Comparison of ENCODE assay signal across 1 cellular context in genomic region chr3:142117052-142117451, GRCh38.
TF ChIP-seq lines count a peak whose summit lies in the region.

No MANE protein-coding gene starts in this region.

TF ChIP-seq in IMR-90, 13 proteins besides CTCF, POLR2A, EP300 and RAD21 (continued from another document):
- TF ChIP-seq, protein P1, sequence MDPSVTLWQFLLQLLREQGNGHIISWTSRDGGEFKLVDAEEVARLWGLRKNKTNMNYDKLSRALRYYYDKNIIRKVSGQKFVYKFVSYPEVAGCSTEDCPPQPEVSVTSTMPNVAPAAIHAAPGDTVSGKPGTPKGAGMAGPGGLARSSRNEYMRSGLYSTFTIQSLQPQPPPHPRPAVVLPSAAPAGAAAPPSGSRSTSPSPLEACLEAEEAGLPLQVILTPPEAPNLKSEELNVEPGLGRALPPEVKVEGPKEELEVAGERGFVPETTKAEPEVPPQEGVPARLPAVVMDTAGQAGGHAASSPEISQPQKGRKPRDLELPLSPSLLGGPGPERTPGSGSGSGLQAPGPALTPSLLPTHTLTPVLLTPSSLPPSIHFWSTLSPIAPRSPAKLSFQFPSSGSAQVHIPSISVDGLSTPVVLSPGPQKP (IDR thresholded peaks at IDR 0.05; ENCODE audit: borderline replicate concordance, low read depth, low read length), result no peak
- TF ChIP-seq BHLHE40 (IDR thresholded peaks at IDR 0.05; ENCODE audit: low read depth, low read length), result no peak
- TF ChIP-seq SMC3 (IDR thresholded peaks at IDR 0.05; ENCODE audit: low read depth, low read length), result no peak
- TF ChIP-seq RCOR1 (IDR thresholded peaks at IDR 0.05; ENCODE audit: insufficient replicate concordance, low read length), result no peak
- no peak for TF ChIP-seq RFX5 (IDR thresholded peaks at IDR 0.05; ENCODE audit: low read depth, low read length)
- TF ChIP-seq CEBPB (IDR thresholded peaks at IDR 0.05; ENCODE audit: low read depth, low read length), result no peak
- TF ChIP-seq, protein P2, sequence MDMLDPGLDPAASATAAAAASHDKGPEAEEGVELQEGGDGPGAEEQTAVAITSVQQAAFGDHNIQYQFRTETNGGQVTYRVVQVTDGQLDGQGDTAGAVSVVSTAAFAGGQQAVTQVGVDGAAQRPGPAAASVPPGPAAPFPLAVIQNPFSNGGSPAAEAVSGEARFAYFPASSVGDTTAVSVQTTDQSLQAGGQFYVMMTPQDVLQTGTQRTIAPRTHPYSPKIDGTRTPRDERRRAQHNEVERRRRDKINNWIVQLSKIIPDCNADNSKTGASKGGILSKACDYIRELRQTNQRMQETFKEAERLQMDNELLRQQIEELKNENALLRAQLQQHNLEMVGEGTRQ (IDR thresholded peaks at IDR 0.05; ENCODE audit: low read depth, low read length), result no peak
